14 cellular contexts compared by ENCODE assay signal in genomic region chr1:41799205-41799604, GRCh38.
DNase-seq lines count a peak whose midpoint lies in the region; ATAC-seq, FAIRE-seq and TF ChIP-seq lines count a peak whose summit lies in the region.
"Had no signal": no experiment of that assay in that cellular context is flagged by ENCODE, and none has a peak within 500 bp of the region (broad histone marks: within the 10 kb centered on the region; RNA-seq: fewer than 3 reads in every experiment).

No MANE protein-coding gene starts in this region.

- H3K9me3 ChIP-seq in stomach: no peaks in the 10 kb centered on the region
- H3K9me3 ChIP-seq: A549, HAP-1 had no signal

- no peaks in the 10 kb centered on the region for H3K27me3 ChIP-seq in stomach

- WGBS in stomach, 5 donors: 85 to 93% (median 90%) methylated on average over 3 of the region's 3 CpGs

- H3K4me3 Mint-ChIP-seq in activated CD8-positive, alpha-beta memory T cell treated with anti-CD3 and anti-CD28 coated beads, Interleukin-2, amount 10 ng/mL, durations not matched to agents 7 days and 5 days: no peak overlapping the region
- peak overlapping the region; percentile 14 for H3K4me3 Mint-ChIP-seq in activated T-helper 17 cell treated with anti-CD3 and anti-CD28 coated beads, Interleukin-2, amount 50 U/mL, for 72 hours
- no peak overlapping the region for H3K4me3 Mint-ChIP-seq in stimulated activated effector memory CD8-positive, alpha-beta T cell treated with anti-CD3 and anti-CD28 coated beads, Interleukin-12 subunit alpha, Interleukin-12 subunit beta, amount 100 ng/mL, for 72 hours

- TF ChIP-seq POLR2A in GM12892 (IDR thresholded peaks at IDR 0.05; ENCODE audit: low read depth, low read length): no peak
- TF ChIP-seq POLR2A in stomach (IDR thresholded peaks at IDR 0.05): no peak

- no peak for DNase-seq in activated CD8-positive, alpha-beta memory T cell treated with anti-CD3 and anti-CD28 coated beads, Interleukin-2, amount 10 ng/mL, durations not matched to agents 7 days and 5 days
- DNase-seq in activated CD8-positive, alpha-beta memory T cell treated with anti-CD3 and anti-CD28 coated beads, Interleukin-2, amount 50 U/mL, for 4 hours: no peak
- DNase-seq in GM12892 (ENCODE audit: insufficient read length): no peak
- no peak for DNase-seq in stimulated activated effector memory CD8-positive, alpha-beta T cell treated with anti-CD3 and anti-CD28 coated beads, Interleukin-12 subunit alpha, Interleukin-12 subunit beta, amount 100 ng/mL, for 72 hours (ENCODE audit: low spot score in 2 of 2)
- no peak for DNase-seq in stomach
- no peak for DNase-seq in NCI-H2081 (lab: John Stamatoyannopoulos, UW)
- DNase-seq: KG1, NCI-H146, NCI-H510A treated with DMSO at 0.1 percent for 48 hours, NCI-H82 had no signal

- TF ChIP-seq EP300 in stomach (IDR thresholded peaks at IDR 0.05): no peak

- H3K27ac Mint-ChIP-seq in activated CD8-positive, alpha-beta memory T cell treated with anti-CD3 and anti-CD28 coated beads, Interleukin-2, amount 10 ng/mL, durations not matched to agents 7 days and 5 days: peak overlapping the region; percentile 52
- no peak overlapping the region for H3K27ac Mint-ChIP-seq in activated T-helper 17 cell treated with anti-CD3 and anti-CD28 coated beads, Interleukin-2, amount 50 U/mL, for 72 hours
- H3K27ac Mint-ChIP-seq in stimulated activated effector memory CD8-positive, alpha-beta T cell treated with anti-CD3 and anti-CD28 coated beads, Interleukin-12 subunit alpha, Interleukin-12 subunit beta, amount 100 ng/mL, for 72 hours: peak overlapping the region; percentile 21

- H3K9me3 Mint-ChIP-seq in activated CD8-positive, alpha-beta memory T cell treated with anti-CD3 and anti-CD28 coated beads, Interleukin-2, amount 10 ng/mL, durations not matched to agents 7 days and 5 days (ENCODE audit: low read depth): no peaks in the 10 kb centered on the region
- H3K9me3 Mint-ChIP-seq in activated T-helper 17 cell treated with anti-CD3 and anti-CD28 coated beads, Interleukin-2, amount 50 U/mL, for 72 hours: no peaks in the 10 kb centered on the region
- peaks cover 2% of the 10 kb centered on the region for H3K9me3 Mint-ChIP-seq in stimulated activated effector memory CD8-positive, alpha-beta T cell treated with anti-CD3 and anti-CD28 coated beads, Interleukin-12 subunit alpha, Interleukin-12 subunit beta, amount 100 ng/mL, for 72 hours

- H3K27ac ChIP-seq in stomach: no peak overlapping the region
- H3K27ac ChIP-seq: A549 had no signal

- H3K36me3 ChIP-seq in stomach: no peaks in the 10 kb centered on the region
- H3K36me3 ChIP-seq: HAP-1 had no signal

- intact Hi-C loops in stomach (cut with DNase I; ENCODE audit: low total_unique reads): loop anchor here (5.0 kb wide), 1 partner anchor 227 kb away; no protein-coding TSS in a partner anchor

- peaks cover 59% of the 10 kb centered on the region for H3K4me1 Mint-ChIP-seq in activated CD8-positive, alpha-beta memory T cell treated with anti-CD3 and anti-CD28 coated beads, Interleukin-2, amount 10 ng/mL, durations not matched to agents 7 days and 5 days
- H3K4me1 Mint-ChIP-seq in activated T-helper 17 cell treated with anti-CD3 and anti-CD28 coated beads, Interleukin-2, amount 50 U/mL, for 72 hours: peaks cover 47% of the 10 kb centered on the region
- peaks cover 54% of the 10 kb centered on the region for H3K4me1 Mint-ChIP-seq in stimulated activated effector memory CD8-positive, alpha-beta T cell treated with anti-CD3 and anti-CD28 coated beads, Interleukin-12 subunit alpha, Interleukin-12 subunit beta, amount 100 ng/mL, for 72 hours

- no peak for ATAC-seq in activated CD8-positive, alpha-beta memory T cell treated with anti-CD3 and anti-CD28 coated beads, Interleukin-2, amount 10 ng/mL, durations not matched to agents 7 days and 5 days
- ATAC-seq in activated T-helper 17 cell treated with anti-CD3 and anti-CD28 coated beads, Interleukin-2, amount 50 U/mL, for 72 hours (replicated peaks): no peak
- ATAC-seq in stimulated activated effector memory CD8-positive, alpha-beta T cell treated with anti-CD3 and anti-CD28 coated beads, Interleukin-12 subunit alpha, Interleukin-12 subunit beta, amount 100 ng/mL, for 72 hours: no peak
- no peak for ATAC-seq in HG02884 (IDR thresholded peaks at IDR 0.05; ENCODE audit: unreplicated experiment)
- ATAC-seq: A549 had no signal

- H3K4me3 ChIP-seq in stomach: no peak overlapping the region
- H3K4me3 ChIP-seq: A549, HAP-1 had no signal

- FAIRE-seq in GM12892 (lab: Jason Lieb, UNC): peak; percentile 69
- FAIRE-seq: A549 had no signal

- H3K36me3 Mint-ChIP-seq in activated CD8-positive, alpha-beta memory T cell treated with anti-CD3 and anti-CD28 coated beads, Interleukin-2, amount 10 ng/mL, durations not matched to agents 7 days and 5 days: peaks cover 11% of the 10 kb centered on the region
- H3K36me3 Mint-ChIP-seq in activated T-helper 17 cell treated with anti-CD3 and anti-CD28 coated beads, Interleukin-2, amount 50 U/mL, for 72 hours (ENCODE audit: low read depth): no peaks in the 10 kb centered on the region
- peaks cover 11% of the 10 kb centered on the region for H3K36me3 Mint-ChIP-seq in stimulated activated effector memory CD8-positive, alpha-beta T cell treated with anti-CD3 and anti-CD28 coated beads, Interleukin-12 subunit alpha, Interleukin-12 subunit beta, amount 100 ng/mL, for 72 hours

- no peak for TF ChIP-seq CTCF in stomach (IDR thresholded peaks at IDR 0.05)

- H3K4me1 ChIP-seq in stomach: peaks cover 0 to 25% (median 2%) of the 10 kb centered on the region in 4 donors
- H3K4me1 ChIP-seq: A549, HAP-1 had no signal

- no peaks in the 10 kb centered on the region for H3K27me3 Mint-ChIP-seq in activated CD8-positive, alpha-beta memory T cell treated with anti-CD3 and anti-CD28 coated beads, Interleukin-2, amount 10 ng/mL, durations not matched to agents 7 days and 5 days
- H3K27me3 Mint-ChIP-seq in activated T-helper 17 cell treated with anti-CD3 and anti-CD28 coated beads, Interleukin-2, amount 50 U/mL, for 72 hours: no peaks in the 10 kb centered on the region

- CTCF ChIA-PET in activated CD8-positive, alpha-beta memory T cell treated with anti-CD3 and anti-CD28 coated beads, Interleukin-2, amount 10 ng/mL, durations not matched to agents 7 days and 5 days (lab: Charles Lee): interaction anchor here (0.8 to 2.4 kb wide), 4 partner anchors 12 to 225 kb away, joined by 3 to 8 read pairs (median 6); no protein-coding TSS in a partner anchor
